In genomic region chr12:68673788-68674187, GRCh38 we compare ENCODE assay signal across 1 cellular context.
TF ChIP-seq lines count a peak whose summit lies in the region.

No MANE protein-coding gene starts in this region.

TF ChIP-seq in H1, 55 proteins besides CTCF, POLR2A, EP300 and RAD21:
- TF ChIP-seq NANOG (IDR thresholded peaks at IDR 0.05; ENCODE audit: insufficient read depth, low read depth, low read length, poor library complexity, severe bottlenecking): no peak
- TF ChIP-seq TAF7 (optimal IDR thresholded peaks at IDR 0.05; ENCODE audit: borderline replicate concordance, low read depth, low read length): no peak
- TF ChIP-seq BACH1 (IDR thresholded peaks at IDR 0.05; ENCODE audit: low read length): no peak
- TF ChIP-seq HDAC2 (IDR thresholded peaks at IDR 0.05; ENCODE audit: borderline replicate concordance in 1 of 2, low read depth in 2 of 2, low read length in 2 of 2): no peak
- TF ChIP-seq SP1 (IDR thresholded peaks at IDR 0.05; ENCODE audit: low read depth, low read length): no peak
- TF ChIP-seq FOSL1 (IDR thresholded peaks at IDR 0.05; ENCODE audit: insufficient read depth, low read depth, low read length): no peak
- no peak for TF ChIP-seq ASH2L (IDR thresholded peaks at IDR 0.05; ENCODE audit: low read length)
- no peak for TF ChIP-seq GABPA (IDR thresholded peaks at IDR 0.05; ENCODE audit: borderline replicate concordance, insufficient read depth, low read length)
- no peak for TF ChIP-seq ZNF274 (IDR thresholded peaks at IDR 0.05; ENCODE audit: borderline replicate concordance, extremely low read depth, low read length)
- TF ChIP-seq CHD2 (IDR thresholded peaks at IDR 0.05; ENCODE audit: low read length): no peak
- TF ChIP-seq EGR1 (IDR thresholded peaks at IDR 0.05; ENCODE audit: borderline replicate concordance, low read depth, low read length): no peak
- no peak for TF ChIP-seq TEAD4 (IDR thresholded peaks at IDR 0.05; ENCODE audit: low read depth, low read length)
- no peak for TF ChIP-seq POU5F1 (IDR thresholded peaks at IDR 0.05; ENCODE audit: low read depth, low read length)
- TF ChIP-seq GTF2F1 (IDR thresholded peaks at IDR 0.05; ENCODE audit: borderline replicate concordance, low read depth, low read length): no peak
- TF ChIP-seq RXRA (IDR thresholded peaks at IDR 0.05; ENCODE audit: insufficient read depth, low read depth, low read length): no peak
